In the genomic region with DNA sequence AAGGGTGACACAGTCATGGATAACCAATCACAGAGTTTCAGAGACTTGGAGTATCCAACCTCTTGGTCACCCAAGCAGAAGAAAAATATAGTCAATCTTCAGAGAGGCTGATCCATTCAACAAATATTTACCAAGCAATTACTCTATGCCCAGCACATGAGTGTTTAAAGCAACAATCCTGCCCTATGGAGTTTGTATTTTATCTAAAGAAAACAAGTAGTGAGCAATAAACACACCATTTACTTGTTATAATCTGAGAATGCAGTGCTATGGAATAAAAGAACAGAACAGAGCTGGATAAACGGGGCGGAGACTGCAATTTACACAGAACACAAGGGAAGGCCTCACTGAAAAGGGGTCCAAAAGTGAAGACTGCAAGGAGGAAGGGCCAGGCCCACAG, we compare ENCODE assay signal across 19 cellular contexts.
DNase-seq lines count a peak whose midpoint lies in the region; ATAC-seq and TF ChIP-seq lines count a peak whose summit lies in the region.
"Had no signal": no experiment of that assay in that cellular context is flagged by ENCODE, and none has a peak within 500 bp of the region (broad histone marks: within the 10 kb centered on the region; RNA-seq: fewer than 3 reads in every experiment).

No MANE protein-coding gene starts in this region.

- CTCF ChIA-PET in SK-N-SH (lab: Yijun Ruan, JAX): no interaction called here

- peaks cover 0 to 21% of the 10 kb centered on the region in 2 experiments; a peak in 3 of 4 replicates for H3K4me1 ChIP-seq in SK-N-SH (ENCODE audit: control insufficient read depth in 1 of 2, insufficient read depth in 2 of 2, low read depth in 1 of 2, low read length in 1 of 2)
- H3K4me1 ChIP-seq: suprapubic skin had no signal

- no peaks in the 10 kb centered on the region for H3K27me3 ChIP-seq in SK-N-SH (ENCODE audit: insufficient read depth)
- H3K27me3 ChIP-seq: suprapubic skin had no signal

- no peak for TF ChIP-seq RAD21 in SK-N-SH (IDR thresholded peaks at IDR 0.05; ENCODE audit: low read length)

- ATAC-seq in SK-N-SH treated with all-trans-retinoic acid at 6 μM for 48 hours (no peak), HG02870 (IDR thresholded peaks at IDR 0.05; ENCODE audit: unreplicated experiment) (no peak)
- ATAC-seq: left lobe of liver had no signal

- no peaks in the 10 kb centered on the region for H3K36me3 Mint-ChIP-seq in type B pancreatic cell
- no peaks in the 10 kb centered on the region for H3K36me3 Mint-ChIP-seq in activated T-helper 2 cell treated with anti-CD3 and anti-CD28 coated beads, Interferon-gamma antibody, Interleukin-2, Interleukin-4, amounts not matched to agents 10 μg/mL and 5 μg/mL and 100 μg/mL, durations not matched to agents 14 hours and 24 hours and 36 hours (ENCODE audit: low read depth)

- POLR2A ChIA-PET in SK-N-SH (lab: Yijun Ruan, JAX): no interaction called here

- intact Hi-C loops in activated T-helper 2 cell treated with anti-CD3 and anti-CD28 coated beads, Interferon-gamma antibody, Interleukin-2, Interleukin-4, amounts not matched to agents 10 μg/mL and 5 μg/mL and 100 μg/mL, durations not matched to agents 14 hours and 24 hours and 36 hours (cut with micrococcal nuclease): no loop called here

- DNase-seq in SK-N-SH (no peak), NCI-H345 treated with DMSO at 0.1 percent for 48 hours (lab: John Stamatoyannopoulos, UW; ENCODE audit: unreplicated experiment) (peak; percentile 43), kidney glomerular epithelial cell (lab: John Stamatoyannopoulos, UW) (peak; percentile 10), type B pancreatic cell (ENCODE audit: extremely low spot score, unreplicated experiment) (no peak), superior temporal gyrus (ENCODE audit: extremely low spot score) (no peak)
- no peak for DNase-seq in activated T-helper 2 cell treated with anti-CD3 and anti-CD28 coated beads, Interferon-gamma antibody, Interleukin-2, Interleukin-4, amounts not matched to agents 10 μg/mL and 5 μg/mL and 100 μg/mL, durations not matched to agents 14 hours and 24 hours and 36 hours (ENCODE audit: low spot score)
- DNase-seq: activated CD4-positive, alpha-beta memory T cell treated with anti-CD3 and anti-CD28 coated beads, Interleukin-2, amount 10 ng/mL, durations not matched to agents 7 days and 5 days; activated naive CD4-positive, alpha-beta T cell treated with Interleukin-2 at 50 U/mL for 16 hours; amygdala; MV-4-11; NCI-H2081 treated with DMSO at 0.1 percent for 48 hours; NCI-H526; occipital lobe; stimulated activated CD4-positive, alpha-beta T cell treated with anti-CD3 and anti-CD28 coated beads, Interleukin-15, amount 100 ng/mL, for 24 hours had no signal

- no peak overlapping the region for H3K27ac ChIP-seq in SK-N-SH (ENCODE audit: low read depth in 2 of 2, low read length in 1 of 2)
- H3K27ac ChIP-seq: suprapubic skin had no signal

- H3K79me2 ChIP-seq in SK-N-SH (ENCODE audit: insufficient read depth): peaks cover 94% of the 10 kb centered on the region

- WGBS in SK-N-SH (ENCODE audit: low lambda C conversion rate): 42% methylated on average over 2 of the region's 2 CpGs

- H3K9me3 ChIP-seq in SK-N-SH: no peaks in the 10 kb centered on the region
- H3K9me3 ChIP-seq: suprapubic skin had no signal

- H3K9me3 Mint-ChIP-seq in type B pancreatic cell: no peaks in the 10 kb centered on the region
- H3K9me3 Mint-ChIP-seq in activated T-helper 2 cell treated with anti-CD3 and anti-CD28 coated beads, Interferon-gamma antibody, Interleukin-2, Interleukin-4, amounts not matched to agents 10 μg/mL and 5 μg/mL and 100 μg/mL, durations not matched to agents 14 hours and 24 hours and 36 hours: no peaks in the 10 kb centered on the region
- H3K9me3 Mint-ChIP-seq: activated CD4-positive, alpha-beta memory T cell treated with anti-CD3 and anti-CD28 coated beads, Interleukin-2, amount 10 ng/mL, durations not matched to agents 7 days and 5 days; T-helper 1 cell treated with Interleukin-12 subunit alpha and Interleukin-12 subunit beta and Interleukin-4 antibody, amounts not matched to agents 30 μg/mL and 1 μg/mL, for 36 hours had no signal

- H3K9me2 ChIP-seq in SK-N-SH: no peaks in the 10 kb centered on the region

- H3K36me3 ChIP-seq in SK-N-SH (replicated peaks in 1 of 2; ENCODE audit: control insufficient read depth in 1 of 2, insufficient read depth in 2 of 2, low read length in 1 of 2): peaks cover 0 to 3% of the 10 kb centered on the region in 2 experiments
- H3K36me3 ChIP-seq: suprapubic skin had no signal

- H3K4me3 Mint-ChIP-seq in type B pancreatic cell: peak overlapping the region; percentile 16
- no peak overlapping the region for H3K4me3 Mint-ChIP-seq in activated T-helper 2 cell treated with anti-CD3 and anti-CD28 coated beads, Interferon-gamma antibody, Interleukin-2, Interleukin-4, amounts not matched to agents 10 μg/mL and 5 μg/mL and 100 μg/mL, durations not matched to agents 14 hours and 24 hours and 36 hours (ENCODE audit: low read depth)
- H3K4me3 Mint-ChIP-seq: activated CD4-positive, alpha-beta memory T cell treated with anti-CD3 and anti-CD28 coated beads, Interleukin-2, amount 10 ng/mL, durations not matched to agents 7 days and 5 days; T-helper 1 cell treated with Interleukin-12 subunit alpha and Interleukin-12 subunit beta and Interleukin-4 antibody, amounts not matched to agents 30 μg/mL and 1 μg/mL, for 36 hours had no signal

- H3K9ac ChIP-seq in SK-N-SH: no peak overlapping the region

- peaks cover 43% of the 10 kb centered on the region for H3K4me1 Mint-ChIP-seq in type B pancreatic cell (ENCODE audit: unreplicated experiment)
- H3K4me1 Mint-ChIP-seq in activated T-helper 2 cell treated with anti-CD3 and anti-CD28 coated beads, Interferon-gamma antibody, Interleukin-2, Interleukin-4, amounts not matched to agents 10 μg/mL and 5 μg/mL and 100 μg/mL, durations not matched to agents 14 hours and 24 hours and 36 hours (ENCODE audit: low read depth): peaks cover 1% of the 10 kb centered on the region

- no peak for TF ChIP-seq EP300 in SK-N-SH (IDR thresholded peaks at IDR 0.05; ENCODE audit: borderline replicate concordance in 1 of 2, low read depth in 1 of 2, low read length in 1 of 2)

- no peak overlapping the region for H3K4me3 ChIP-seq in SK-N-SH (ENCODE audit: low read depth in 2 of 2, low read length in 1 of 2)
- H3K4me3 ChIP-seq: suprapubic skin had no signal

- no peak overlapping the region for H2AFZ ChIP-seq in SK-N-SH (ENCODE audit: low read depth)

- peak overlapping the region; percentile 44 for H3K27ac Mint-ChIP-seq in type B pancreatic cell
- H3K27ac Mint-ChIP-seq in activated T-helper 2 cell treated with anti-CD3 and anti-CD28 coated beads, Interferon-gamma antibody, Interleukin-2, Interleukin-4, amounts not matched to agents 10 μg/mL and 5 μg/mL and 100 μg/mL, durations not matched to agents 14 hours and 24 hours and 36 hours: no peak overlapping the region
- H3K27ac Mint-ChIP-seq: activated CD4-positive, alpha-beta memory T cell treated with anti-CD3 and anti-CD28 coated beads, Interleukin-2, amount 10 ng/mL, durations not matched to agents 7 days and 5 days; T-helper 1 cell treated with Interleukin-12 subunit alpha and Interleukin-12 subunit beta and Interleukin-4 antibody, amounts not matched to agents 30 μg/mL and 1 μg/mL, for 36 hours had no signal

- peak overlapping the region; percentile 36; the same call in 1 of the 2 replicates for H3K4me2 ChIP-seq in SK-N-SH

- H3F3A ChIP-seq in SK-N-SH (replicated peaks; ENCODE audit: insufficient read depth): peaks cover 22% of the 10 kb centered on the region

- H4K20me1 ChIP-seq in SK-N-SH (ENCODE audit: insufficient read depth): peaks cover 95% of the 10 kb centered on the region

- H3K27me3 Mint-ChIP-seq in type B pancreatic cell: no peaks in the 10 kb centered on the region
- no peaks in the 10 kb centered on the region for H3K27me3 Mint-ChIP-seq in activated T-helper 2 cell treated with anti-CD3 and anti-CD28 coated beads, Interferon-gamma antibody, Interleukin-2, Interleukin-4, amounts not matched to agents 10 μg/mL and 5 μg/mL and 100 μg/mL, durations not matched to agents 14 hours and 24 hours and 36 hours (ENCODE audit: low read depth)
- H3K27me3 Mint-ChIP-seq: activated CD4-positive, alpha-beta memory T cell treated with anti-CD3 and anti-CD28 coated beads, Interleukin-2, amount 10 ng/mL, durations not matched to agents 7 days and 5 days had no signal

- TF ChIP-seq CTCF in SK-N-SH (IDR thresholded peaks at IDR 0.05) (no peak), type B pancreatic cell (conservative IDR thresholded peaks at IDR 0.05) (no peak)

TF ChIP-seq in SK-N-SH, 30 proteins besides CTCF, POLR2A, EP300 and RAD21 (continues in another document):
- TF ChIP-seq TCF12 (IDR thresholded peaks at IDR 0.05): no peak
- no peak for TF ChIP-seq MEF2A (IDR thresholded peaks at IDR 0.05; ENCODE audit: borderline replicate concordance, low read depth)
- no peak for TF ChIP-seq USF1 (IDR thresholded peaks at IDR 0.05; ENCODE audit: borderline replicate concordance, low read depth)
- no peak for TF ChIP-seq JUND (IDR thresholded peaks at IDR 0.05)

TF ChIP-seq in SK-N-SH treated with all-trans-retinoic acid at 6 μM for 48 hours, 23 proteins besides CTCF, POLR2A, EP300 and RAD21 (continues in another document):
- no peak for TF ChIP-seq ZNF565 (CRISPR knock-in tag; conservative IDR thresholded peaks at IDR 0.05; ENCODE audit: low read depth)
- no peak for TF ChIP-seq ISL1 (CRISPR knock-in tag; IDR thresholded peaks at IDR 0.05)
- TF ChIP-seq, protein P1, sequence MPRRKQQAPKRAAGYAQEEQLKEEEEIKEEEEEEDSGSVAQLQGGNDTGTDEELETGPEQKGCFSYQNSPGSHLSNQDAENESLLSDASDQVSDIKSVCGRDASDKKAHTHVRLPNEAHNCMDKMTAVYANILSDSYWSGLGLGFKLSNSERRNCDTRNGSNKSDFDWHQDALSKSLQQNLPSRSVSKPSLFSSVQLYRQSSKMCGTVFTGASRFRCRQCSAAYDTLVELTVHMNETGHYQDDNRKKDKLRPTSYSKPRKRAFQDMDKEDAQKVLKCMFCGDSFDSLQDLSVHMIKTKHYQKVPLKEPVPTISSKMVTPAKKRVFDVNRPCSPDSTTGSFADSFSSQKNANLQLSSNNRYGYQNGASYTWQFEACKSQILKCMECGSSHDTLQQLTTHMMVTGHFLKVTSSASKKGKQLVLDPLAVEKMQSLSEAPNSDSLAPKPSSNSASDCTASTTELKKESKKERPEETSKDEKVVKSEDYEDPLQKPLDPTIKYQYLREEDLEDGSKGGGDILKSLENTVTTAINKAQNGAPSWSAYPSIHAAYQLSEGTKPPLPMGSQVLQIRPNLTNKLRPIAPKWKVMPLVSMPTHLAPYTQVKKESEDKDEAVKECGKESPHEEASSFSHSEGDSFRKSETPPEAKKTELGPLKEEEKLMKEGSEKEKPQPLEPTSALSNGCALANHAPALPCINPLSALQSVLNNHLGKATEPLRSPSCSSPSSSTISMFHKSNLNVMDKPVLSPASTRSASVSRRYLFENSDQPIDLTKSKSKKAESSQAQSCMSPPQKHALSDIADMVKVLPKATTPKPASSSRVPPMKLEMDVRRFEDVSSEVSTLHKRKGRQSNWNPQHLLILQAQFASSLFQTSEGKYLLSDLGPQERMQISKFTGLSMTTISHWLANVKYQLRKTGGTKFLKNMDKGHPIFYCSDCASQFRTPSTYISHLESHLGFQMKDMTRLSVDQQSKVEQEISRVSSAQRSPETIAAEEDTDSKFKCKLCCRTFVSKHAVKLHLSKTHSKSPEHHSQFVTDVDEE (CRISPR knock-in tag; IDR thresholded peaks at IDR 0.05): no peak

Comparison
In these comparisons a context has a peak if more than half of its experiments do, and no peak if none do; other contexts are left out.
1. DNase-seq: peak in NCI-H345 treated with DMSO at 0.1 percent for 48 hours (single experiment) and kidney glomerular epithelial cell (single experiment); none in SK-N-SH (single experiment), type B pancreatic cell (single experiment), superior temporal gyrus (single experiment) and activated T-helper 2 cell treated with anti-CD3 and anti-CD28 coated beads, Interferon-gamma antibody, Interleukin-2, Interleukin-4, amounts not matched to agents 10 μg/mL and 5 μg/mL and 100 μg/mL, durations not matched to agents 14 hours and 24 hours and 36 hours (single experiment).